Comparison of ENCODE assay signal across 17 cellular contexts in genomic region chr1:22976127-22976460, GRCh38. TPM values are rescaled to one million over a fixed set of nuclear protein-coding genes. Genes with fewer than 3 reads are reported as not detected.
A peak's percentile ranks its signal among the peaks of the same experiment; 100 is the strongest.
DNase-seq lines count a peak whose midpoint lies in the region; TF ChIP-seq lines count a peak whose summit lies in the region.
"Had no signal": no experiment of that assay in that cellular context is flagged by ENCODE, and none has a peak within 500 bp of the region (broad histone marks: within the 10 kb centered on the region; RNA-seq: fewer than 3 reads in every experiment).

No MANE protein-coding gene starts in this region.

- no peak overlapping the region for H2BK15ac ChIP-seq in neuronal stem cell (ENCODE audit: low read length)

- no peaks in the 10 kb centered on the region for H3F3A ChIP-seq in DOHH2 (ENCODE audit: control insufficient read depth, insufficient read depth)
- no peaks in the 10 kb centered on the region for H3F3A ChIP-seq in Loucy (ENCODE audit: low read depth)

- peaks cover 19% of the 10 kb centered on the region for H3K27me3 ChIP-seq in DOHH2 (ENCODE audit: control insufficient read depth, low read length)
- no peaks in the 10 kb centered on the region for H3K27me3 ChIP-seq in Loucy (ENCODE audit: insufficient read depth, low read length, poor library complexity, severe bottlenecking)
- peaks cover 0 to 19% (median 0%) of the 10 kb centered on the region in 3 experiments for H3K27me3 ChIP-seq in neuronal stem cell (ENCODE audit: control insufficient read depth in 3 of 3, insufficient read depth in 3 of 3, low read depth in 1 of 3, low read length in 3 of 3)
- H3K27me3 ChIP-seq in right atrium auricular region = no peaks in the 10 kb centered on the region

- H3K9me3 ChIP-seq in DOHH2 (ENCODE audit: control insufficient read depth, insufficient read depth, low read length) (no peaks in the 10 kb centered on the region), Loucy (ENCODE audit: insufficient read depth, low read depth, low read length) (no peaks in the 10 kb centered on the region), neuronal stem cell (replicated peaks in 1 of 2; ENCODE audit: control insufficient read depth in 2 of 2, insufficient read depth in 1 of 2, low read depth in 1 of 2, low read length in 2 of 2) (no peaks in the 10 kb centered on the region), right atrium auricular region (no peaks in the 10 kb centered on the region)
- H3K9me3 ChIP-seq: gastroesophageal sphincter had no signal

- no peak overlapping the region for H2BK120ac ChIP-seq in neuronal stem cell (ENCODE audit: low read depth, low read length)

- H4K91ac ChIP-seq in neuronal stem cell (ENCODE audit: low read depth, low read length, poor library complexity) = no peak overlapping the region

- H3K79me2 ChIP-seq in DOHH2 (ENCODE audit: control insufficient read depth, low read length) = no peaks in the 10 kb centered on the region
- no peaks in the 10 kb centered on the region for H3K79me2 ChIP-seq in Loucy (ENCODE audit: insufficient read depth, low read length)

- H3K4ac ChIP-seq in neuronal stem cell (ENCODE audit: low read length) = no peak overlapping the region

- no peak overlapping the region for H4K8ac ChIP-seq in neuronal stem cell (ENCODE audit: low read depth, low read length)

- no peak overlapping the region for H3K14ac ChIP-seq in neuronal stem cell (ENCODE audit: low read length)

- DNase-seq in chondrocyte (ENCODE audit: low spot score) (no peak), neuronal stem cell (ENCODE audit: low spot score) (no peak), NCI-H187 (lab: John Stamatoyannopoulos, UW) (no peak), EL (no peak), right atrium auricular region (ENCODE audit: low spot score) (no peak), H4 (ENCODE audit: low spot score) (no peak)
- DNase-seq: activated gamma-delta T cell, SIG-M5 had no signal

- no peaks in the 10 kb centered on the region for H4K20me1 ChIP-seq in DOHH2 (ENCODE audit: control insufficient read depth, insufficient read depth, low read depth, low read length)
- H4K20me1 ChIP-seq in Loucy (ENCODE audit: insufficient read depth, low read length, poor library complexity, severe bottlenecking) = no peaks in the 10 kb centered on the region

- TF ChIP-seq CTCF in DOHH2 (IDR thresholded peaks at IDR 0.05; ENCODE audit: low read depth, low read length, poor library complexity, severe bottlenecking) = no peak
- no peak for TF ChIP-seq CTCF in Loucy (conservative IDR thresholded peaks at IDR 0.05; ENCODE audit: low read length)
- TF ChIP-seq CTCF in chondrocyte (IDR thresholded peaks at IDR 0.05) = no peak
- TF ChIP-seq CTCF in right atrium auricular region (IDR thresholded peaks at IDR 0.05) = no peak

- no peak overlapping the region for H2BK12ac ChIP-seq in neuronal stem cell (ENCODE audit: low read length)

- H3K36me3 Mint-ChIP-seq in chondrocyte (ENCODE audit: low read depth) = no peaks in the 10 kb centered on the region

- H3K4me3 Mint-ChIP-seq in chondrocyte (ENCODE audit: unreplicated experiment) = no peak overlapping the region
- H3K4me3 Mint-ChIP-seq: T-helper 1 cell treated with Interleukin-12 subunit alpha and Interleukin-12 subunit beta and Interleukin-4 antibody, amounts not matched to agents 30 μg/mL and 1 μg/mL, for 36 hours had no signal

- H3K4me3 ChIP-seq in DOHH2 (ENCODE audit: low read length) (no peak overlapping the region), Loucy (ENCODE audit: low read length, poor library complexity, severe bottlenecking) (peak overlapping the region; percentile 10), neuronal stem cell (ENCODE audit: low read length in 2 of 2) (no peak overlapping the region), right atrium auricular region (no peak overlapping the region)
- H3K4me3 ChIP-seq: dorsolateral prefrontal cortex, gastroesophageal sphincter had no signal

- H2AK5ac ChIP-seq in neuronal stem cell (ENCODE audit: low read depth, low read length) = no peak overlapping the region

- H3K79me1 ChIP-seq in neuronal stem cell (ENCODE audit: low read depth, low read length) = no peaks in the 10 kb centered on the region

- H3K23ac ChIP-seq in neuronal stem cell (ENCODE audit: low read depth, low read length, poor library complexity) = no peak overlapping the region

- peak overlapping the region; percentile 91 for H2AFZ ChIP-seq in Loucy (ENCODE audit: low read length)
- H2AFZ ChIP-seq in neuronal stem cell (ENCODE audit: low read length) = peak overlapping the region; percentile 82

- no peak overlapping the region for H2BK5ac ChIP-seq in neuronal stem cell (ENCODE audit: low read length)

- no peaks in the 10 kb centered on the region for H3K9me2 ChIP-seq in DOHH2 (replicated peaks; ENCODE audit: control insufficient read depth, low read length)
- no peaks in the 10 kb centered on the region for H3K9me2 ChIP-seq in Loucy (replicated peaks; ENCODE audit: low read depth, low read length)

- H3K4me1 ChIP-seq in DOHH2 (ENCODE audit: control insufficient read depth, low read length) (peaks cover 4% of the 10 kb centered on the region; the same call in 1 of the 2 replicates), Loucy (ENCODE audit: insufficient read depth, low read length, poor library complexity, severe bottlenecking) (no peaks in the 10 kb centered on the region), neuronal stem cell (ENCODE audit: control insufficient read depth in 2 of 2, insufficient read depth in 1 of 2, low read depth in 1 of 2, low read length in 2 of 2) (peaks cover 0 to 9% of the 10 kb centered on the region in 2 donors), right atrium auricular region (no peaks in the 10 kb centered on the region)
- H3K4me1 ChIP-seq: gastroesophageal sphincter had no signal

- H3K18ac ChIP-seq in neuronal stem cell (ENCODE audit: low read length) = no peak overlapping the region

- H3K36me3 ChIP-seq in DOHH2 (ENCODE audit: control insufficient read depth, low read length) (no peaks in the 10 kb centered on the region), Loucy (ENCODE audit: insufficient read depth, low read length) (no peaks in the 10 kb centered on the region), neuronal stem cell (replicated peaks in 1 of 2; ENCODE audit: control insufficient read depth in 2 of 2, insufficient read depth in 2 of 2, low read length in 2 of 2) (no peaks in the 10 kb centered on the region), right atrium auricular region (no peaks in the 10 kb centered on the region)
- H3K36me3 ChIP-seq: gastroesophageal sphincter had no signal

- H3K9me3 Mint-ChIP-seq in chondrocyte (ENCODE audit: low read depth) = no peaks in the 10 kb centered on the region
- H3K9me3 Mint-ChIP-seq: T-helper 1 cell treated with Interleukin-12 subunit alpha and Interleukin-12 subunit beta and Interleukin-4 antibody, amounts not matched to agents 30 μg/mL and 1 μg/mL, for 36 hours had no signal

- no peak overlapping the region for H3K27ac ChIP-seq in DOHH2 (ENCODE audit: low read depth, low read length)
- H3K27ac ChIP-seq in neuronal stem cell (replicated peaks; ENCODE audit: low read length) = no peak overlapping the region
- H3K27ac ChIP-seq in right atrium auricular region = no peak overlapping the region
- H3K27ac ChIP-seq: dorsolateral prefrontal cortex, gastroesophageal sphincter had no signal

- H3K27ac Mint-ChIP-seq in chondrocyte (ENCODE audit: unreplicated experiment) = peak overlapping the region; percentile 20
- H3K27ac Mint-ChIP-seq: T-helper 1 cell treated with Interleukin-12 subunit alpha and Interleukin-12 subunit beta and Interleukin-4 antibody, amounts not matched to agents 30 μg/mL and 1 μg/mL, for 36 hours had no signal

- 0 out of 2 replicates have a peak overlapping the region, but pooled peaks have one; percentile 37 for H3K4me2 ChIP-seq in DOHH2 (ENCODE audit: low read length)
- H3K4me2 ChIP-seq in Loucy (ENCODE audit: low read depth, low read length, poor library complexity, severe bottlenecking) = peak overlapping the region; percentile 49
- H3K4me2 ChIP-seq in neuronal stem cell (ENCODE audit: insufficient read depth, low read length, poor library complexity, severe bottlenecking) = no peak overlapping the region

- H3K9ac ChIP-seq in Loucy (ENCODE audit: low read depth, low read length, poor library complexity, severe bottlenecking) (no peak overlapping the region), neuronal stem cell (ENCODE audit: low read depth, low read length, poor library complexity) (no peak overlapping the region)

- no CpG with 5 or more reads among the region's 4 CpGs for WGBS in neuronal stem cell (ENCODE audit: extremely low coverage in 2 of 2, insufficient read length in 2 of 2, insufficient replicate concordance in 1 of 2), 2 donors

- peaks cover 18% of the 10 kb centered on the region for H3K4me1 Mint-ChIP-seq in chondrocyte (ENCODE audit: low read depth)

- H3K27me3 Mint-ChIP-seq in chondrocyte (ENCODE audit: low read depth) = no peaks in the 10 kb centered on the region

RNA-seq across cellular contexts. Expression of gene LACTBL1, which starts 3.4 kb away (rescaled TPM):
- not detected in 3 replicates for total RNA-seq in chondrocyte
- polyA plus RNA-seq in neuronal stem cell (2013, experiment 1 of 2) = not detected
- polyA plus RNA-seq in neuronal stem cell (2013, experiment 2 of 2) = not detected
- not detected for total RNA-seq in right atrium auricular region
- total RNA-seq in H4 (2014; rRNA removed; shearing (Covaris generic)) = not detected in 2 replicates
- total RNA-seq: cardiac septum, gastroesophageal sphincter, left colon, temporal lobe had no signal
- polyA plus RNA-seq: neural cell had no signal

RNA-seq across cellular contexts. Expression of gene TEX46, which starts 39.6 kb away (rescaled TPM):
- total RNA-seq in chondrocyte = not detected in 3 replicates
- polyA plus RNA-seq in neuronal stem cell (2013, experiment 1 of 2) = 0.14 TPM
- polyA plus RNA-seq in neuronal stem cell (2013, experiment 2 of 2) = 0.17 TPM
- total RNA-seq in right atrium auricular region = not detected
- not detected in 2 replicates for total RNA-seq in H4 (2014; rRNA removed; shearing (Covaris generic))
- total RNA-seq: cardiac septum, gastroesophageal sphincter, left colon, temporal lobe had no signal
- polyA plus RNA-seq: neural cell had no signal

RNA-seq across cellular contexts. Expression of gene KDM1A, which starts 43.2 kb away (rescaled TPM):
- 88.1 to 105 TPM (median 89.9 TPM) in 3 replicates for total RNA-seq in chondrocyte
- polyA plus RNA-seq in neuronal stem cell (2013, experiment 1 of 2) = 182 TPM
- polyA plus RNA-seq in neuronal stem cell (2013, experiment 2 of 2) = 177 TPM
- 10 to 100 TPM; 28.2 to 34.9 TPM for total RNA-seq in right atrium auricular region
- 97.1 and 111 TPM in 2 replicates for total RNA-seq in H4 (2014; rRNA removed; shearing (Covaris generic))
